In genomic region chr19:40084948-40085347, GRCh38 we compare ENCODE assay signal across 29 cellular contexts. TPM values are rescaled to one million over a fixed set of nuclear protein-coding genes. Genes with fewer than 3 reads are reported as not detected.
DNase-seq lines count a peak whose midpoint lies in the region; ATAC-seq, FAIRE-seq and TF ChIP-seq lines count a peak whose summit lies in the region.
"Had no signal": no experiment of that assay in that cellular context is flagged by ENCODE, and none has a peak within 500 bp of the region (broad histone marks: within the 10 kb centered on the region; RNA-seq: fewer than 3 reads in every experiment).

No MANE protein-coding gene starts in this region.

- H3K27ac ChIP-seq in endodermal cell (ENCODE audit: low read depth, low read length) (no peak overlapping the region), small intestine (ENCODE audit: low read depth in 1 of 2, low read length in 1 of 2) (no peak overlapping the region)
- H3K27ac ChIP-seq: ascending aorta, cardiac muscle cell, coronary artery, psoas muscle, RWPE1, SK-N-MC, suprapubic skin had no signal

- H3K27ac Mint-ChIP-seq in activated CD8-positive, alpha-beta T cell treated with anti-CD3 and anti-CD28 coated beads for 36 hours = peak overlapping the region; percentile 71
- no peak overlapping the region for H3K27ac Mint-ChIP-seq in activated CD8-positive, alpha-beta T cell treated with anti-CD3 and anti-CD28 coated beads, Interleukin-2, amount 10 ng/mL, durations not matched to agents 7 days and 5 days
- H3K27ac Mint-ChIP-seq in endodermal cell (no peak overlapping the region), neural crest cell (ENCODE audit: unreplicated experiment) (peak overlapping the region; percentile 78)
- H3K27ac Mint-ChIP-seq: activated naive CD8-positive, alpha-beta T cell; activated T-helper 1 cell treated with anti-CD3 and anti-CD28 coated beads, Interleukin-12 subunit alpha, Interleukin-12 subunit beta, Interleukin-2, Interleukin-4 antibody, amounts not matched to agents 30 ng/mL and 10 ng/mL and 1 ng/mL, durations not matched to agents 14 hours and 24 hours and 36 hours; CD4-positive, alpha-beta T cell; stimulated activated effector memory CD8-positive, alpha-beta T cell treated with anti-CD3 and anti-CD28 coated beads, Interleukin-12 subunit alpha, Interleukin-12 subunit beta, amount 100 ng/mL, for 72 hours had no signal

- peaks cover 64% of the 10 kb centered on the region for H3K36me3 Mint-ChIP-seq in activated CD8-positive, alpha-beta T cell treated with anti-CD3 and anti-CD28 coated beads for 36 hours (ENCODE audit: low read depth)
- peaks cover 65% of the 10 kb centered on the region for H3K36me3 Mint-ChIP-seq in activated CD8-positive, alpha-beta T cell treated with anti-CD3 and anti-CD28 coated beads, Interleukin-2, amount 10 ng/mL, durations not matched to agents 7 days and 5 days (ENCODE audit: low read depth)
- H3K36me3 Mint-ChIP-seq in endodermal cell (ENCODE audit: low read depth) = peaks cover 62% of the 10 kb centered on the region
- peaks cover 46% of the 10 kb centered on the region for H3K36me3 Mint-ChIP-seq in neural crest cell (ENCODE audit: low read depth)

- peaks cover 24% of the 10 kb centered on the region for H3K4me1 Mint-ChIP-seq in activated CD8-positive, alpha-beta T cell treated with anti-CD3 and anti-CD28 coated beads for 36 hours (ENCODE audit: low read depth)
- peaks cover 21% of the 10 kb centered on the region for H3K4me1 Mint-ChIP-seq in activated CD8-positive, alpha-beta T cell treated with anti-CD3 and anti-CD28 coated beads, Interleukin-2, amount 10 ng/mL, durations not matched to agents 7 days and 5 days (ENCODE audit: low read depth)
- H3K4me1 Mint-ChIP-seq in endodermal cell (peaks cover 4% of the 10 kb centered on the region), neural crest cell (peaks cover 19% of the 10 kb centered on the region)

- H3K4me3 ChIP-seq in endodermal cell (ENCODE audit: low read length) (no peak overlapping the region), small intestine (ENCODE audit: low read depth in 1 of 2, low read length in 2 of 2) (no peak overlapping the region)
- H3K4me3 ChIP-seq: ascending aorta, cardiac muscle cell, coronary artery, psoas muscle, SK-N-MC, suprapubic skin had no signal

- H3K9me3 ChIP-seq in endodermal cell (ENCODE audit: control insufficient read depth, low read length) (peaks cover 31% of the 10 kb centered on the region), small intestine (ENCODE audit: control insufficient read depth, low read depth) (no peaks in the 10 kb centered on the region)

- DNase-seq in activated CD8-positive, alpha-beta T cell treated with anti-CD3 and anti-CD28 coated beads for 36 hours = no peak
- no peak for DNase-seq in activated CD8-positive, alpha-beta T cell treated with anti-CD3 and anti-CD28 coated beads, Interleukin-2, amount 10 ng/mL, durations not matched to agents 7 days and 5 days
- DNase-seq in NCI-H226 = peak; percentile 69
- peak; percentile 38 for DNase-seq in endodermal cell
- DNase-seq in neural crest cell (ENCODE audit: low read depth, low spot score) = no peak
- no peak for DNase-seq in germinal center (ENCODE audit: low spot score)
- DNase-seq in small intestine = no peak
- no peak for DNase-seq in midbrain (lab: John Stamatoyannopoulos, UW)
- DNase-seq: activated CD4-positive, alpha-beta T cell treated with anti-CD3 and anti-CD28 coated beads, Interleukin-2, amount 50 U/mL, for 4 hours; CD4-positive, alpha-beta T cell; DND-41; effector memory CD4-positive, alpha-beta T cell; head of caudate nucleus; kidney; naive thymus-derived CD4-positive, alpha-beta T cell; NCI-H1092; NCI-H1694 treated with DMSO at 0.1 percent for 48 hours; psoas muscle had no signal

- no peak for FAIRE-seq in small intestine (lab: Jason Lieb, UNC)
- FAIRE-seq: D721Med had no signal

- CTCF ChIA-PET in activated CD8-positive, alpha-beta T cell treated with anti-CD3 and anti-CD28 coated beads for 36 hours (lab: Charles Lee) = interaction anchor here (1.1 kb wide), 1 partner anchor 80 kb away, joined by 3 read pairs; no protein-coding TSS in a partner anchor
- CTCF ChIA-PET in activated CD8-positive, alpha-beta T cell treated with anti-CD3 and anti-CD28 coated beads, Interleukin-2, amount 10 ng/mL, durations not matched to agents 7 days and 5 days (lab: Charles Lee) = no interaction called here

- ATAC-seq in activated CD8-positive, alpha-beta T cell treated with anti-CD3 and anti-CD28 coated beads for 36 hours = no peak
- ATAC-seq in activated CD8-positive, alpha-beta T cell treated with anti-CD3 and anti-CD28 coated beads, Interleukin-2, amount 10 ng/mL, durations not matched to agents 7 days and 5 days = no peak
- ATAC-seq: naive thymus-derived CD4-positive, alpha-beta T cell; psoas muscle; stimulated activated effector memory CD8-positive, alpha-beta T cell treated with anti-CD3 and anti-CD28 coated beads, Interleukin-12 subunit alpha, Interleukin-12 subunit beta, amount 100 ng/mL, for 72 hours had no signal

- H3K4me1 ChIP-seq in endodermal cell (ENCODE audit: control insufficient read depth, insufficient read depth, low read length) (no peaks in the 10 kb centered on the region), small intestine (ENCODE audit: control insufficient read depth in 2 of 2, insufficient read depth in 1 of 2, low read depth in 1 of 2, low read length in 1 of 2) (no peaks in the 10 kb centered on the region)

- intact Hi-C loops in activated CD8-positive, alpha-beta T cell treated with anti-CD3 and anti-CD28 coated beads for 36 hours (cut with micrococcal nuclease) = no loop called here

- H3K36me3 ChIP-seq in endodermal cell (ENCODE audit: control insufficient read depth, insufficient read depth, low read length) (peaks cover 46% of the 10 kb centered on the region), small intestine (ENCODE audit: control insufficient read depth in 2 of 2, insufficient read depth in 2 of 2, low read length in 2 of 2) (peaks cover 4 to 16% of the 10 kb centered on the region in 2 donors)

- WGBS in endodermal cell (ENCODE audit: insufficient coverage in 1 of 2, insufficient read length in 1 of 2), 2 experiments = 88 to 90% methylated on average over 2 to 4 of the region's 4 CpGs
- WGBS in small intestine, 3 donors = 93 to 96% (median 94%) methylated on average over 4 of the region's 4 CpGs

- H3K27me3 ChIP-seq in endodermal cell (ENCODE audit: control insufficient read depth, insufficient read depth, low read length, poor library complexity, severe bottlenecking) (no peaks in the 10 kb centered on the region), small intestine (ENCODE audit: control insufficient read depth in 2 of 2, insufficient read depth in 2 of 2, low read length in 2 of 2) (no peaks in the 10 kb centered on the region)
- H3K27me3 ChIP-seq: ascending aorta, cardiac muscle cell, suprapubic skin had no signal

- peaks cover 13% of the 10 kb centered on the region for H3K9me3 Mint-ChIP-seq in activated CD8-positive, alpha-beta T cell treated with anti-CD3 and anti-CD28 coated beads for 36 hours
- H3K9me3 Mint-ChIP-seq in activated CD8-positive, alpha-beta T cell treated with anti-CD3 and anti-CD28 coated beads, Interleukin-2, amount 10 ng/mL, durations not matched to agents 7 days and 5 days (ENCODE audit: insufficient read depth) = peaks cover 11% of the 10 kb centered on the region
- H3K9me3 Mint-ChIP-seq in endodermal cell = peaks cover 28% of the 10 kb centered on the region
- H3K9me3 Mint-ChIP-seq in neural crest cell = peaks cover 12% of the 10 kb centered on the region

- no peak overlapping the region for H3K9ac ChIP-seq in endodermal cell (ENCODE audit: extremely low read depth, low read length, poor library complexity, severe bottlenecking)

- no peaks in the 10 kb centered on the region for H3K27me3 Mint-ChIP-seq in activated CD8-positive, alpha-beta T cell treated with anti-CD3 and anti-CD28 coated beads for 36 hours
- no peaks in the 10 kb centered on the region for H3K27me3 Mint-ChIP-seq in activated CD8-positive, alpha-beta T cell treated with anti-CD3 and anti-CD28 coated beads, Interleukin-2, amount 10 ng/mL, durations not matched to agents 7 days and 5 days (ENCODE audit: low read depth)
- H3K27me3 Mint-ChIP-seq in endodermal cell (ENCODE audit: insufficient read depth) (no peaks in the 10 kb centered on the region), neural crest cell (ENCODE audit: low read depth) (no peaks in the 10 kb centered on the region)
- H3K27me3 Mint-ChIP-seq: activated naive CD8-positive, alpha-beta T cell; CD4-positive, alpha-beta T cell; IgD-negative memory B cell; naive thymus-derived CD4-positive, alpha-beta T cell had no signal

- TF ChIP-seq CTCF in activated CD8-positive, alpha-beta T cell treated with anti-CD3 and anti-CD28 coated beads for 36 hours (IDR thresholded peaks at IDR 0.05) = no peak
- no peak for TF ChIP-seq CTCF in endodermal cell (conservative IDR thresholded peaks at IDR 0.05)
- TF ChIP-seq CTCF in neural crest cell (conservative IDR thresholded peaks at IDR 0.05) = no peak

- H3K4me3 Mint-ChIP-seq in activated CD8-positive, alpha-beta T cell treated with anti-CD3 and anti-CD28 coated beads for 36 hours = no peak overlapping the region
- no peak overlapping the region for H3K4me3 Mint-ChIP-seq in activated CD8-positive, alpha-beta T cell treated with anti-CD3 and anti-CD28 coated beads, Interleukin-2, amount 10 ng/mL, durations not matched to agents 7 days and 5 days
- H3K4me3 Mint-ChIP-seq in endodermal cell (no peak overlapping the region), neural crest cell (no peak overlapping the region)
- H3K4me3 Mint-ChIP-seq: activated naive CD8-positive, alpha-beta T cell; activated T-helper 1 cell treated with anti-CD3 and anti-CD28 coated beads, Interleukin-12 subunit alpha, Interleukin-12 subunit beta, Interleukin-2, Interleukin-4 antibody, amounts not matched to agents 30 ng/mL and 10 ng/mL and 1 ng/mL, durations not matched to agents 14 hours and 24 hours and 36 hours; CD4-positive, alpha-beta T cell; naive thymus-derived CD4-positive, alpha-beta T cell; stimulated activated effector memory CD8-positive, alpha-beta T cell treated with anti-CD3 and anti-CD28 coated beads, Interleukin-12 subunit alpha, Interleukin-12 subunit beta, amount 100 ng/mL, for 72 hours had no signal

- POLR2A ChIA-PET in activated CD8-positive, alpha-beta T cell treated with anti-CD3 and anti-CD28 coated beads for 36 hours (lab: Charles Lee) = no interaction called here
- POLR2A ChIA-PET in activated CD8-positive, alpha-beta T cell treated with anti-CD3 and anti-CD28 coated beads, Interleukin-2, amount 10 ng/mL, durations not matched to agents 7 days and 5 days (lab: Charles Lee) = no interaction called here

RNA-seq across cellular contexts. Expression of gene ZNF780A, which starts 5.8 kb away (rescaled TPM):
- 10 to 100 TPM; 12.9 to 13.3 TPM for total RNA-seq in activated CD8-positive, alpha-beta T cell treated with anti-CD3 and anti-CD28 coated beads for 36 hours
- total RNA-seq in activated CD8-positive, alpha-beta T cell treated with anti-CD3 and anti-CD28 coated beads, Interleukin-2, amount 10 ng/mL, durations not matched to agents 7 days and 5 days = 10 to 100 TPM; 17.9 to 21.6 TPM
- total RNA-seq in endodermal cell (10 to 100 TPM; 20.5 to 21.2 TPM), neural crest cell (18.5 and 24.3 TPM in 2 replicates)
- 9.8 TPM for polyA plus RNA-seq in endodermal cell (2013, experiment 1 of 2)
- polyA plus RNA-seq in endodermal cell (2013, experiment 2 of 2) = 8.7 TPM
- polyA plus RNA-seq in small intestine = 10 to 100 TPM; 11.2 to 18.6 (median 18.1) TPM

RNA-seq across cellular contexts. Expression of gene ZNF780B, which starts 28.9 kb away (rescaled TPM):
- total RNA-seq in activated CD8-positive, alpha-beta T cell treated with anti-CD3 and anti-CD28 coated beads for 36 hours = 10 to 100 TPM; 15.5 to 18.6 TPM
- 10 to 100 TPM; 27.4 to 30.3 TPM for total RNA-seq in activated CD8-positive, alpha-beta T cell treated with anti-CD3 and anti-CD28 coated beads, Interleukin-2, amount 10 ng/mL, durations not matched to agents 7 days and 5 days
- total RNA-seq in endodermal cell = 10 to 100 TPM; 24.7 to 30.5 TPM
- polyA plus RNA-seq in endodermal cell (2013, experiment 1 of 2) = 6.6 TPM
- polyA plus RNA-seq in endodermal cell (2013, experiment 2 of 2) = 6.9 TPM
- 27.3 and 28.5 TPM in 2 replicates for total RNA-seq in neural crest cell
- 1 to 10 TPM; 1.1 to 7.0 (median 4.3) TPM for polyA plus RNA-seq in small intestine

Comparison
In these comparisons a context has a peak if more than half of its experiments do, and no peak if none do; other contexts are left out.
1. H3K27ac Mint-ChIP-seq: peak in activated CD8-positive, alpha-beta T cell treated with anti-CD3 and anti-CD28 coated beads for 36 hours (single experiment) and neural crest cell (single experiment); none in activated CD8-positive, alpha-beta T cell treated with anti-CD3 and anti-CD28 coated beads, Interleukin-2, amount 10 ng/mL, durations not matched to agents 7 days and 5 days (single experiment) and endodermal cell (single experiment).
2. DNase-seq: peak in NCI-H226 (single experiment) and endodermal cell (single experiment); none in activated CD8-positive, alpha-beta T cell treated with anti-CD3 and anti-CD28 coated beads for 36 hours (single experiment), activated CD8-positive, alpha-beta T cell treated with anti-CD3 and anti-CD28 coated beads, Interleukin-2, amount 10 ng/mL, durations not matched to agents 7 days and 5 days (single experiment), neural crest cell (single experiment), germinal center (single experiment), small intestine (single experiment) and midbrain (single experiment).